24 cellular contexts compared by ENCODE assay signal in genomic region chr2:10760794-10761504, GRCh38. TPM values are rescaled to one million over a fixed set of nuclear protein-coding genes. Genes with fewer than 3 reads are reported as not detected.
"Had no signal": no experiment of that assay in that cellular context is flagged by ENCODE, and none has a peak within 500 bp of the region (broad histone marks: within the 10 kb centered on the region; RNA-seq: fewer than 3 reads in every experiment).

No MANE protein-coding gene starts in this region.

- ATAC-seq: heart right ventricle, left cardiac atrium, right cardiac atrium, upper lobe of right lung had no signal

- H3K4me3 ChIP-seq: coronary artery, heart right ventricle, left ventricle myocardium inferior, lung, ovary, tibial artery, upper lobe of right lung, vagina had no signal

- H3K27ac Mint-ChIP-seq: natural killer cell treated with Interleukin-12 subunit alpha and Interleukin-12 subunit beta and Interleukin-15 and Interleukin-18, amount 100 ng/mL, for 72 hours had no signal

- FAIRE-seq: endometrium, frontal cortex, keratinocyte, small intestine had no signal

- H3K9me3 ChIP-seq: heart right ventricle, left ventricle myocardium inferior, neutrophil, ovary, tibial artery, upper lobe of right lung, vagina had no signal

- H3K4me1 ChIP-seq: tibial artery, upper lobe of right lung, vagina had no signal

- H3K36me3 ChIP-seq: heart right ventricle, left ventricle myocardium inferior, neutrophil, ovary, tibial artery, upper lobe of right lung, vagina had no signal

- H3K9me3 Mint-ChIP-seq: natural killer cell treated with Interleukin-12 subunit alpha and Interleukin-12 subunit beta and Interleukin-15 and Interleukin-18, amount 100 ng/mL, for 72 hours had no signal

- H3K36me3 Mint-ChIP-seq: natural killer cell treated with Interleukin-12 subunit alpha and Interleukin-12 subunit beta and Interleukin-15 and Interleukin-18, amount 100 ng/mL, for 72 hours had no signal

- DNase-seq: cerebellar nuclear complex; effector CD4-positive, alpha-beta T cell; heart right ventricle; hypothalamus; left ventricle myocardium inferior; mesenchymal stem cell; midbrain; small intestine; stimulated activated CD4-positive, alpha-beta T cell treated with anti-CD3 and anti-CD28 coated beads, Interleukin-2, amount 100 ng/mL, for 48 hours; stimulated activated naive CD4-positive, alpha-beta T cell treated with Interleukin-2 at 50 U/mL for 16 hours; tibial artery; upper lobe of right lung had no signal

- H3K27ac ChIP-seq: coronary artery, heart right ventricle, left ventricle myocardium inferior, neutrophil, ovary, tibial artery, upper lobe of right lung, vagina had no signal

- H3K27me3 ChIP-seq: ovary, upper lobe of right lung, vagina had no signal

- H3K4me3 Mint-ChIP-seq: natural killer cell treated with Interleukin-12 subunit alpha and Interleukin-12 subunit beta and Interleukin-15 and Interleukin-18, amount 100 ng/mL, for 72 hours had no signal

- H3K27me3 Mint-ChIP-seq: natural killer cell treated with Interleukin-12 subunit alpha and Interleukin-12 subunit beta and Interleukin-15 and Interleukin-18, amount 100 ng/mL, for 72 hours had no signal

RNA-seq across cellular contexts. Expression of gene ATP6V1C2, which starts 39.5 kb away (rescaled TPM):
- total RNA-seq: natural killer cell treated with Interleukin-12 subunit alpha and Interleukin-12 subunit beta and Interleukin-15 and Interleukin-18, amount 100 ng/mL, for 72 hours; upper lobe of right lung had no signal
- polyA plus RNA-seq: fibroblast of lung had no signal
